In genomic region chr19:1512671-1513491, GRCh38 we compare ENCODE assay signal across 1 cellular context.
A peak's percentile ranks its signal among the peaks of the same experiment; 100 is the strongest.
TF ChIP-seq lines count a peak whose summit lies in the region.

A gene with protein sequence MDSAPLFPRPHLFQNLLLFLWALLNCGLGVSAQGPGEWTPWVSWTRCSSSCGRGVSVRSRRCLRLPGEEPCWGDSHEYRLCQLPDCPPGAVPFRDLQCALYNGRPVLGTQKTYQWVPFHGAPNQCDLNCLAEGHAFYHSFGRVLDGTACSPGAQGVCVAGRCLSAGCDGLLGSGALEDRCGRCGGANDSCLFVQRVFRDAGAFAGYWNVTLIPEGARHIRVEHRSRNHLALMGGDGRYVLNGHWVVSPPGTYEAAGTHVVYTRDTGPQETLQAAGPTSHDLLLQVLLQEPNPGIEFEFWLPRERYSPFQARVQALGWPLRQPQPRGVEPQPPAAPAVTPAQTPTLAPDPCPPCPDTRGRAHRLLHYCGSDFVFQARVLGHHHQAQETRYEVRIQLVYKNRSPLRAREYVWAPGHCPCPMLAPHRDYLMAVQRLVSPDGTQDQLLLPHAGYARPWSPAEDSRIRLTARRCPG (minus strand): TSS chr19:1513019. CDS start chr19:1510943, 2,076 bp downstream.

TF ChIP-seq in HepG2, 621 proteins besides CTCF, POLR2A, EP300 and RAD21 (continued from another document and continues in another):
- TF ChIP-seq ZBTB40 (IDR thresholded peaks at IDR 0.05), result no peak
- no peak; the same call in 1 of the 2 replicates for TF ChIP-seq ZBTB40 (CRISPR knock-in tag; IDR thresholded peaks at IDR 0.05)
- no peak for TF ChIP-seq ZNF207 (IDR thresholded peaks at IDR 0.05; ENCODE audit: borderline replicate concordance)
- TF ChIP-seq, protein P1, sequence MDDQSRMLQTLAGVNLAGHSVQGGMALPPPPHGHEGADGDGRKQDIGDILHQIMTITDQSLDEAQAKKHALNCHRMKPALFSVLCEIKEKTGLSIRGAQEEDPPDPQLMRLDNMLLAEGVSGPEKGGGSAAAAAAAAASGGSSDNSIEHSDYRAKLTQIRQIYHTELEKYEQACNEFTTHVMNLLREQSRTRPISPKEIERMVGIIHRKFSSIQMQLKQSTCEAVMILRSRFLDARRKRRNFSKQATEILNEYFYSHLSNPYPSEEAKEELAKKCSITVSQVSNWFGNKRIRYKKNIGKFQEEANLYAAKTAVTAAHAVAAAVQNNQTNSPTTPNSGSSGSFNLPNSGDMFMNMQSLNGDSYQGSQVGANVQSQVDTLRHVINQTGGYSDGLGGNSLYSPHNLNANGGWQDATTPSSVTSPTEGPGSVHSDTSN (CRISPR knock-in tag; IDR thresholded peaks at IDR 0.05; ENCODE audit: borderline replicate concordance), result no peak
- TF ChIP-seq ZNF12 (CRISPR knock-in tag; IDR thresholded peaks at IDR 0.05), result no peak
- TF ChIP-seq ZNF552 (CRISPR knock-in tag; IDR thresholded peaks at IDR 0.05; ENCODE audit: borderline replicate concordance), result no peak
- no peak for TF ChIP-seq FOXP4 (CRISPR knock-in tag; IDR thresholded peaks at IDR 0.05)
- TF ChIP-seq DPF2 (CRISPR knock-in tag; IDR thresholded peaks at IDR 0.05; ENCODE audit: borderline replicate concordance, low read depth), result no peak
- TF ChIP-seq MED13 (CRISPR knock-in tag; IDR thresholded peaks at IDR 0.05), result no peak
- TF ChIP-seq ZNF225 (CRISPR knock-in tag; IDR thresholded peaks at IDR 0.05), result no peak
- peak; percentile 33; the same call in 1 of the 2 replicates for TF ChIP-seq TFDP1 (CRISPR knock-in tag; IDR thresholded peaks at IDR 0.05; ENCODE audit: borderline replicate concordance)
- no peak for TF ChIP-seq HNF4G (IDR thresholded peaks at IDR 0.05; ENCODE audit: borderline replicate concordance, low read depth, low read length)
- TF ChIP-seq HNF4G (CRISPR knock-in tag; IDR thresholded peaks at IDR 0.05; ENCODE audit: borderline replicate concordance, low read depth), result no peak
- TF ChIP-seq ARID2 (CRISPR knock-in tag; IDR thresholded peaks at IDR 0.05; ENCODE audit: borderline replicate concordance), result no peak
- no peak for TF ChIP-seq BATF2 (CRISPR knock-in tag; IDR thresholded peaks at IDR 0.05)
- no peak for TF ChIP-seq TBX3 (IDR thresholded peaks at IDR 0.05; ENCODE audit: borderline replicate concordance)
- peak; percentile 70; the same call in 1 of the 2 replicates for TF ChIP-seq ERF (CRISPR knock-in tag; IDR thresholded peaks at IDR 0.05)
- TF ChIP-seq GABPB1 (CRISPR knock-in tag; IDR thresholded peaks at IDR 0.05), result peak; percentile 93
- TF ChIP-seq SIX1 (CRISPR knock-in tag; IDR thresholded peaks at IDR 0.05; ENCODE audit: borderline replicate concordance), result no peak
- no peak for TF ChIP-seq JUND (CRISPR knock-in tag; IDR thresholded peaks at IDR 0.05)
- peak; percentile 34; the same call in 1 of the 2 replicates for TF ChIP-seq UBTF (CRISPR knock-in tag; IDR thresholded peaks at IDR 0.05)
- 0 out of 2 replicates have a peak, but pooled peaks have one; percentile 23 for TF ChIP-seq YEATS4 (CRISPR knock-in tag; IDR thresholded peaks at IDR 0.05; ENCODE audit: borderline replicate concordance)
- TF ChIP-seq ZNF33A (CRISPR knock-in tag; IDR thresholded peaks at IDR 0.05; ENCODE audit: borderline replicate concordance), result no peak
- 0 out of 2 replicates have a peak, but pooled peaks have one; percentile 23 for TF ChIP-seq ZFP82 (CRISPR knock-in tag; IDR thresholded peaks at IDR 0.05; ENCODE audit: borderline replicate concordance)
- no peak for TF ChIP-seq SYNCRIP (IDR thresholded peaks at IDR 0.05; ENCODE audit: insufficient read depth, low read depth, low read length)
- TF ChIP-seq KDM2A (CRISPR knock-in tag; IDR thresholded peaks at IDR 0.05; ENCODE audit: borderline replicate concordance, low read depth), result peak; percentile 57
- no peak for TF ChIP-seq ZNF607 (CRISPR knock-in tag; IDR thresholded peaks at IDR 0.05; ENCODE audit: borderline replicate concordance)
- no peak for TF ChIP-seq SIN3B (IDR thresholded peaks at IDR 0.05; ENCODE audit: low read length)
- TF ChIP-seq ARNT2 (CRISPR knock-in tag; IDR thresholded peaks at IDR 0.05; ENCODE audit: low read depth), result peak; percentile 56; the same call in 1 of the 2 replicates
- TF ChIP-seq ZFYVE20 (CRISPR knock-in tag; IDR thresholded peaks at IDR 0.05; ENCODE audit: borderline replicate concordance, low read depth), result no peak
- no peak for TF ChIP-seq U2AF2 (IDR thresholded peaks at IDR 0.05; ENCODE audit: low read depth, low read length)
- TF ChIP-seq RCOR2 (CRISPR knock-in tag; IDR thresholded peaks at IDR 0.05), result peak; percentile 88; the same call in 1 of the 2 replicates
- no peak for TF ChIP-seq ELF4 (CRISPR knock-in tag; IDR thresholded peaks at IDR 0.05; ENCODE audit: borderline replicate concordance)
- TF ChIP-seq SPEN (CRISPR knock-in tag; IDR thresholded peaks at IDR 0.05; ENCODE audit: low read depth), result peak; percentile 70
- no peak for TF ChIP-seq ZNF296 (CRISPR knock-in tag; conservative IDR thresholded peaks at IDR 0.05)
- TF ChIP-seq, protein P2, sequence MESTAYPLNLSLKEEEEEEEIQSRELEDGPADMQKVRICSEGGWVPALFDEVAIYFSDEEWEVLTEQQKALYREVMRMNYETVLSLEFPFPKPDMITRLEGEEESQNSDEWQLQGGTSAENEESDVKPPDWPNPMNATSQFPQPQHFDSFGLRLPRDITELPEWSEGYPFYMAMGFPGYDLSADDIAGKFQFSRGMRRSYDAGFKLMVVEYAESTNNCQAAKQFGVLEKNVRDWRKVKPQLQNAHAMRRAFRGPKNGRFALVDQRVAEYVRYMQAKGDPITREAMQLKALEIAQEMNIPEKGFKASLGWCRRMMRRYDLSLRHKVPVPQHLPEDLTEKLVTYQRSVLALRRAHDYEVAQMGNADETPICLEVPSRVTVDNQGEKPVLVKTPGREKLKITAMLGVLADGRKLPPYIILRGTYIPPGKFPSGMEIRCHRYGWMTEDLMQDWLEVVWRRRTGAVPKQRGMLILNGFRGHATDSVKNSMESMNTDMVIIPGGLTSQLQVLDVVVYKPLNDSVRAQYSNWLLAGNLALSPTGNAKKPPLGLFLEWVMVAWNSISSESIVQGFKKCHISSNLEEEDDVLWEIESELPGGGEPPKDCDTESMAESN (CRISPR knock-in tag; conservative IDR thresholded peaks at IDR 0.05), result peak; percentile 59; the same call in 1 of the 2 replicates
- TF ChIP-seq ZNF670 (CRISPR knock-in tag; IDR thresholded peaks at IDR 0.05; ENCODE audit: borderline replicate concordance), result no peak
- no peak for TF ChIP-seq ZSCAN31 (CRISPR knock-in tag; IDR thresholded peaks at IDR 0.05; ENCODE audit: low read depth)
- peak; percentile 72; the same call in 1 of the 2 replicates for TF ChIP-seq SAP130 (CRISPR knock-in tag; IDR thresholded peaks at IDR 0.05; ENCODE audit: low read depth)
- no peak for TF ChIP-seq ZNF430 (CRISPR knock-in tag; IDR thresholded peaks at IDR 0.05)
- no peak for TF ChIP-seq ZNF589 (CRISPR knock-in tag; conservative IDR thresholded peaks at IDR 0.05)
- peak; percentile 99 for TF ChIP-seq KDM1A (CRISPR knock-in tag; IDR thresholded peaks at IDR 0.05)
- no peak for TF ChIP-seq ELF1 (CRISPR knock-in tag; IDR thresholded peaks at IDR 0.05)
- TF ChIP-seq SP5 (CRISPR knock-in tag; IDR thresholded peaks at IDR 0.05; ENCODE audit: borderline replicate concordance, low read depth), result peak; percentile 79
